In genomic region chr7:152030059-152030458, GRCh38 we compare ENCODE assay signal across 8 cellular contexts. TPM values are rescaled to one million over a fixed set of nuclear protein-coding genes. Genes with fewer than 3 reads are reported as not detected.
DNase-seq lines count a peak whose midpoint lies in the region; ATAC-seq and TF ChIP-seq lines count a peak whose summit lies in the region.
"Not testable (repeated sequence)": the region's sequence is repeated elsewhere in the genome, so short reads cannot be mapped to it uniquely, and the experiment has no call there.

No MANE protein-coding gene starts in this region.

- intact Hi-C loops in adrenal gland (cut with DNase I): not testable (repeated sequence)

- not testable (repeated sequence) for H3K27me3 ChIP-seq in AG04450 (ENCODE audit: control insufficient read depth, insufficient read depth, low read length); Peyer's patch; adrenal gland

- TF ChIP-seq CTCF in AG04450 (IDR thresholded peaks at IDR 0.05; ENCODE audit: low read depth, low read length) (peak; percentile 25; the same call in 1 of the 2 replicates), GM12874 (IDR thresholded peaks at IDR 0.05; ENCODE audit: insufficient read depth, low read depth, low read length) (peak; percentile 23; the same call in 1 of the 2 replicates), Peyer's patch (IDR thresholded peaks at IDR 0.05) (peak in 5 of 6 experiments; percentile 9 to 44 (median 32)), adrenal gland (IDR thresholded peaks at IDR 0.05) (peak in 5 of 6 experiments; percentile 27 to 56 (median 41)), fibroblast of pulmonary artery (IDR thresholded peaks at IDR 0.05; ENCODE audit: low read length, missing control alignments) (peak; percentile 37)

- H3K36me3 ChIP-seq in Peyer's patch; adrenal gland (replicated peaks in 1 of 2): not testable (repeated sequence)

- not testable (repeated sequence) for DNase-seq in AG04450 (ENCODE audit: low read depth, low spot score); left lobe of liver (ENCODE audit: low spot score)
- DNase-seq in MV-4-11 (lab: John Stamatoyannopoulos, UW) (peak; percentile 27), Peyer's patch (peak in 2 of 3 donors; percentile 39 to 76), adrenal gland (peak in 6 of 7 donors; percentile 49 to 81 (median 64)), fibroblast of pulmonary artery (ENCODE audit: low read depth) (peak; percentile 50), renal cortical epithelial cell (ENCODE audit: low read depth) (peak; percentile 35)

- peak; percentile 29 for ATAC-seq in left lobe of liver

- H3K4me1 ChIP-seq in Peyer's patch (peaks cover 5 to 11% (median 9%) of the 10 kb centered on the region in 4 donors), adrenal gland (replicated peaks in 1 of 2) (peaks cover 9 to 12% of the 10 kb centered on the region in 2 donors)

- CTCF ChIA-PET in AG04450 (lab: Charles Lee): not testable (repeated sequence)

- H3K27ac ChIP-seq in AG04450 (ENCODE audit: low read depth, low read length); Peyer's patch; adrenal gland: not testable (repeated sequence)

- TF ChIP-seq POLR2A in Peyer's patch (IDR thresholded peaks at IDR 0.05); adrenal gland (IDR thresholded peaks at IDR 0.05): not testable (repeated sequence)

- WGBS in adrenal gland, 4 donors: 77 to 83% (median 81%) methylated on average over 10 of the region's 10 CpGs

- H3K9me3 ChIP-seq in AG04450 (ENCODE audit: control insufficient read depth, insufficient read depth, low read length); Peyer's patch; adrenal gland (replicated peaks in 1 of 3): not testable (repeated sequence)

- POLR2A ChIA-PET in AG04450 (lab: Yijun Ruan, JAX): not testable (repeated sequence)

- H3K4me3 ChIP-seq in AG04450 (ENCODE audit: low read depth, low read length); Peyer's patch; adrenal gland; fibroblast of pulmonary artery (replicated peaks; ENCODE audit: low read depth, low read length): not testable (repeated sequence)

RNA-seq across cellular contexts. Expression of gene GALNT11, which starts 4.6 kb away (rescaled TPM):
- polyA plus RNA-seq in AG04450 (2011; rRNA removed) (33.9 and 37.6 TPM in 2 replicates), adrenal gland (10 to 100 TPM; 23.2 to 43.1 (median 26.6) TPM)
- polyA minus RNA-seq in AG04450 (2011; rRNA and poly(A)+ RNA removed): 15.8 and 16.4 TPM in 2 replicates
- total RNA-seq in Peyer's patch (10 to 100 TPM; 19.4 to 42.9 (median 27.2) TPM), adrenal gland (10 to 100 TPM; 25.7 to 51.3 (median 42.1) TPM), left lobe of liver (13.2 TPM), renal cortical epithelial cell (47.4 and 159 TPM in 2 replicates)
